Comparison of ENCODE assay signal across 12 cellular contexts in genomic region chr20:58433759-58434158, GRCh38. TPM values are rescaled to one million over a fixed set of nuclear protein-coding genes. Genes with fewer than 3 reads are reported as not detected.
DNase-seq lines count a peak whose midpoint lies in the region; ATAC-seq, FAIRE-seq and TF ChIP-seq lines count a peak whose summit lies in the region.
"Had no signal": no experiment of that assay in that cellular context is flagged by ENCODE, and none has a peak within 500 bp of the region (broad histone marks: within the 10 kb centered on the region; RNA-seq: fewer than 3 reads in every experiment).

No MANE protein-coding gene starts in this region.

- peaks cover 53 to 100% (median 98%) of the 10 kb centered on the region in 11 experiments; a peak in 21 of 22 replicates for H4K20me1 ChIP-seq in BLaER1 treated with 17β-estradiol and CSF1 and Interleukin-3, amounts not matched to agents 10 nM and 100 nM

- H3K27me3 ChIP-seq in BLaER1 treated with 17β-estradiol and CSF1 and Interleukin-3, amounts not matched to agents 10 nM and 100 nM: no peaks in the 10 kb centered on the region
- no peaks in the 10 kb centered on the region for H3K27me3 ChIP-seq in colonic mucosa
- no peaks in the 10 kb centered on the region for H3K27me3 ChIP-seq in muscle layer of duodenum (ENCODE audit: low read depth, low read length)
- H3K27me3 ChIP-seq: testis had no signal

- no peak overlapping the region for H3K9ac ChIP-seq in BLaER1 treated with 17β-estradiol and CSF1 and Interleukin-3, amounts not matched to agents 10 nM and 100 nM
- no peak overlapping the region for H3K9ac ChIP-seq in colonic mucosa (ENCODE audit: low read depth in 2 of 2, low read length in 2 of 2)

- CTCF ChIA-PET in activated CD8-positive, alpha-beta T cell treated with anti-CD3 and anti-CD28 coated beads for 36 hours (lab: Charles Lee): interaction anchor here (1.1 to 1.4 kb wide), 2 partner anchors 13 to 72 kb away, joined by 3 read pairs; no protein-coding TSS in a partner anchor

- H3K27ac Mint-ChIP-seq in activated CD8-positive, alpha-beta T cell treated with anti-CD3 and anti-CD28 coated beads for 36 hours: no peak overlapping the region
- H3K27ac Mint-ChIP-seq: mesothelial cell of epicardium had no signal

- H3K4me1 ChIP-seq in BLaER1 treated with 17β-estradiol and CSF1 and Interleukin-3, amounts not matched to agents 10 nM and 100 nM: peaks cover 24 to 42% (median 29%) of the 10 kb centered on the region in 10 experiments
- H3K4me1 ChIP-seq in colonic mucosa (peaks cover 13% of the 10 kb centered on the region), muscle layer of duodenum (ENCODE audit: control insufficient read depth in 1 of 2, insufficient read depth in 2 of 2, low read length in 2 of 2) (peaks cover 18 to 24% of the 10 kb centered on the region in 2 donors)

- H3K36me3 ChIP-seq in BLaER1 treated with 17β-estradiol and CSF1 and Interleukin-3, amounts not matched to agents 10 nM and 100 nM: peaks cover 65 to 98% (median 81%) of the 10 kb centered on the region in 11 experiments
- no peaks in the 10 kb centered on the region for H3K36me3 ChIP-seq in colonic mucosa
- H3K36me3 ChIP-seq in muscle layer of duodenum (ENCODE audit: control insufficient read depth in 1 of 2, insufficient read depth in 2 of 2, low read length in 2 of 2): no peaks in the 10 kb centered on the region

- H3K4me3 ChIP-seq in BLaER1 treated with 17β-estradiol and CSF1 and Interleukin-3, amounts not matched to agents 10 nM and 100 nM: no peak overlapping the region
- H3K4me3 ChIP-seq in colonic mucosa (no peak overlapping the region), muscle layer of duodenum (ENCODE audit: low read depth in 1 of 2, low read length in 2 of 2) (no peak overlapping the region)
- H3K4me3 ChIP-seq: testis had no signal

- intact Hi-C loops in colonic mucosa (cut with DNase I): no loop called here
- intact Hi-C loops in activated CD8-positive, alpha-beta T cell treated with anti-CD3 and anti-CD28 coated beads for 36 hours (cut with micrococcal nuclease): no loop called here

- peaks cover 21% of the 10 kb centered on the region for H3K36me3 Mint-ChIP-seq in activated CD8-positive, alpha-beta T cell treated with anti-CD3 and anti-CD28 coated beads for 36 hours (ENCODE audit: low read depth)

- H3K4me3 Mint-ChIP-seq in activated CD8-positive, alpha-beta T cell treated with anti-CD3 and anti-CD28 coated beads for 36 hours: no peak overlapping the region
- H3K4me3 Mint-ChIP-seq: mesothelial cell of epicardium had no signal

- H3K9me3 ChIP-seq in BLaER1 treated with 17β-estradiol and CSF1 and Interleukin-3, amounts not matched to agents 10 nM and 100 nM (replicated peaks in 1 of 11): no peaks in the 10 kb centered on the region
- H3K9me3 ChIP-seq in colonic mucosa (no peaks in the 10 kb centered on the region), muscle layer of duodenum (ENCODE audit: control insufficient read depth in 1 of 2, low read length in 2 of 2) (no peaks in the 10 kb centered on the region)
- H3K9me3 ChIP-seq: testis had no signal

- TF ChIP-seq CTCF in colonic mucosa (IDR thresholded peaks at IDR 0.05): no peak
- TF ChIP-seq CTCF in activated CD8-positive, alpha-beta T cell treated with anti-CD3 and anti-CD28 coated beads for 36 hours (IDR thresholded peaks at IDR 0.05): no peak

- peak; percentile 96 for FAIRE-seq in HTR-8/SVneo (lab: Jason Lieb, UNC)

- peak; percentile 84 for DNase-seq in HTR-8/SVneo (ENCODE audit: insufficient read length, low spot score)
- DNase-seq in colonic mucosa: peak; percentile 33
- no peak for DNase-seq in pons (ENCODE audit: low spot score)
- DNase-seq in activated CD8-positive, alpha-beta T cell treated with anti-CD3 and anti-CD28 coated beads for 36 hours: no peak
- no peak for DNase-seq in DMS 273 treated with DMSO at 0.1 percent for 48 hours (lab: John Stamatoyannopoulos, UW)
- DNase-seq: NCI-H69, testis had no signal

- POLR2A ChIA-PET in activated CD8-positive, alpha-beta T cell treated with anti-CD3 and anti-CD28 coated beads for 36 hours (lab: Charles Lee): no interaction called here

- H3K4me1 Mint-ChIP-seq in activated CD8-positive, alpha-beta T cell treated with anti-CD3 and anti-CD28 coated beads for 36 hours (ENCODE audit: low read depth): peaks cover 45% of the 10 kb centered on the region
- H3K4me1 Mint-ChIP-seq: mesothelial cell of epicardium had no signal

- H3K4me2 ChIP-seq in BLaER1 treated with 17β-estradiol and CSF1 and Interleukin-3, amounts not matched to agents 10 nM and 100 nM: peak overlapping the region in 9 of 11 experiments; percentile 5 to 75 (median 67); a peak in 16 of 22 replicates

- no peaks in the 10 kb centered on the region for H3K9me3 Mint-ChIP-seq in activated CD8-positive, alpha-beta T cell treated with anti-CD3 and anti-CD28 coated beads for 36 hours
- H3K9me3 Mint-ChIP-seq: activated T-helper 2 cell treated with anti-CD3 and anti-CD28 coated beads, Interferon-gamma antibody, Interleukin-2, Interleukin-4, amounts not matched to agents 10 μg/mL and 5 μg/mL and 100 μg/mL, durations not matched to agents 14 hours and 24 hours and 36 hours had no signal

- ATAC-seq in HG02981 (IDR thresholded peaks at IDR 0.05; ENCODE audit: unreplicated experiment): no peak
- no peak for ATAC-seq in activated CD8-positive, alpha-beta T cell treated with anti-CD3 and anti-CD28 coated beads for 36 hours

- H3K27me3 Mint-ChIP-seq in activated CD8-positive, alpha-beta T cell treated with anti-CD3 and anti-CD28 coated beads for 36 hours: no peaks in the 10 kb centered on the region

- peak overlapping the region in 3 of 11 experiments; percentile 42 to 63 (median 58); a peak in 5 of 22 replicates for H3K27ac ChIP-seq in BLaER1 treated with 17β-estradiol and CSF1 and Interleukin-3, amounts not matched to agents 10 nM and 100 nM
- H3K27ac ChIP-seq in colonic mucosa: peak overlapping the region; percentile 55
- peak overlapping the region; percentile 4 for H3K27ac ChIP-seq in muscle layer of duodenum (ENCODE audit: low read length)
- H3K27ac ChIP-seq: testis had no signal

RNA-seq across cellular contexts. Expression of gene VAPB, which starts 44.7 kb away (rescaled TPM):
- 10 to 100 TPM; 57.4 to 63.5 TPM for total RNA-seq in colonic mucosa
- 10 to 100 TPM; 46.3 to 46.8 TPM for total RNA-seq in activated CD8-positive, alpha-beta T cell treated with anti-CD3 and anti-CD28 coated beads for 36 hours

Comparison
In these comparisons a context has a peak if more than half of its experiments do, and no peak if none do; other contexts are left out.
1. DNase-seq: peak in HTR-8/SVneo (single experiment) and colonic mucosa (single experiment); none in pons (single experiment), activated CD8-positive, alpha-beta T cell treated with anti-CD3 and anti-CD28 coated beads for 36 hours (single experiment) and DMS 273 treated with DMSO at 0.1 percent for 48 hours (single experiment).